In the genomic region with DNA sequence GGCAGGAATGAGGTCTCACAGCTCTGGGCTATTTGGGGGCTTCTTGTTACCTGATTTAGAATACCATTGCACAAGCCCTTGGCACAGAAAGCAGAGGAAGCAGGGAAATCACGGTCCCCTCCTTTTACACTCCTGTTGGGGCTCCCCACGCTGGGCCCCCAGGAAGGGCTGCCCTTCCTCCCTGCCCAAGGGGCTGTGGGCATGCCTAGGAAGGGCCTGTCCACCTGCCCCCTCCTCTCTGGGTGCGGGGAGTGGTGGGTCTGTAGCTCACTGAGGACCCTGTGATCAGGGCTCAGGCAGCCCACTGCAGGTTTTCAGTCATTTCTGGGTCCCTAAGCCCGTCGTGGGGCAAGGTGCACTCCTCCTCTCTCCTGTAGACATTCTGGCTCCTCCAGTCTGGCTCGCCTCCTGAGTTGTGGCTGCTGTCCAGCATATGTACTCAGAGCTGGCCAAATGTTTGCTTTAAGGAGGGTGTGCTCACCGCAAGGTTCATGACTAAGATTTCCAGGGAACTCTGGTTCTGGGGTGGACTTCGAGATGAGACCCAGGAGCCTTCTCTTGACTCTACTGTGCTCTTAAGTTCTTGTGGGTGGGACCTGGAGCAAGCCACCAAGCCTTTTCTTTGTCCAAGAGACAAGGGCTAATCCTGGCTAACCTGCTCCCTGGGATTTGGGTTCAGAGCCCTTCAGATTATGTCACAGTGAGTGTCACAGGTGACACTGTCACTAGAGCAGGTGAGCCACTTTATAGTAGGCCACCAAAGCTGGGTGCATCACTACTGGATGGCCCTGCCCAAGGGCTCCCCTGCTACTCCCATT, we compare ENCODE assay signal across 8 cellular contexts. TPM values are rescaled to one million over a fixed set of nuclear protein-coding genes. Genes with fewer than 3 reads are reported as not detected.
A peak's percentile ranks its signal among the peaks of the same experiment; 100 is the strongest.
DNase-seq lines count a peak whose midpoint lies in the region; ATAC-seq and TF ChIP-seq lines count a peak whose summit lies in the region.

No MANE protein-coding gene starts in this region.

- no peak overlapping the region for H3K4me3 Mint-ChIP-seq in memory B cell

- no peak overlapping the region for H4K91ac ChIP-seq in IMR-90 (ENCODE audit: insufficient read depth, low read depth, low read length)

- no peak for TF ChIP-seq CTCF in IMR-90 (conservative IDR thresholded peaks at IDR 0.05; ENCODE audit: low read depth, low read length)

- H2AFZ ChIP-seq in IMR-90 (replicated peaks; ENCODE audit: low read length, poor library complexity), result no peak overlapping the region

- H3K23ac ChIP-seq in IMR-90 (ENCODE audit: low read depth, low read length), result no peak overlapping the region

- no peak overlapping the region for H3K27ac ChIP-seq in IMR-90 (ENCODE audit: insufficient read depth, low read length)

- no peak overlapping the region for H3K14ac ChIP-seq in IMR-90 (replicated peaks; ENCODE audit: low read depth, low read length)

- no peak overlapping the region for H2AK5ac ChIP-seq in IMR-90 (ENCODE audit: low read depth, low read length)

- no peak for TF ChIP-seq POLR2A in IMR-90 (IDR thresholded peaks at IDR 0.05; ENCODE audit: low read depth, low read length)

- no peak overlapping the region for H2BK5ac ChIP-seq in IMR-90 (ENCODE audit: low read depth, low read length, poor library complexity, severe bottlenecking)

- H3K9ac ChIP-seq in IMR-90 (ENCODE audit: low read depth, low read length), result no peak overlapping the region

- no peak for TF ChIP-seq RAD21 in IMR-90 (IDR thresholded peaks at IDR 0.05; ENCODE audit: low read length)

- in situ Hi-C loops in IMR-90 (cut with MboI; ENCODE audit: low sequenced_read_pairs), result no loop called here

- H3K27me3 ChIP-seq in IMR-90 (ENCODE audit: control insufficient read depth, insufficient read depth, low read length), result no peaks in the 10 kb centered on the region

- no peak overlapping the region for H2AK9ac ChIP-seq in IMR-90 (replicated peaks; ENCODE audit: low read depth, low read length, poor library complexity)

- no TSS peak for BruUV-seq in IMR-90 (replicated peaks; lab: Mats Ljungman, UMichigan)

- peaks cover 13% of the 10 kb centered on the region for H3K36me3 Mint-ChIP-seq in memory B cell

- ATAC-seq in IMR-90 (ENCODE audit: low read depth) (peak; percentile 78), memory B cell (ENCODE audit: low read depth) (no peak), GM21390 (IDR thresholded peaks at IDR 0.05; ENCODE audit: unreplicated experiment) (no peak)

- H3K9me1 ChIP-seq in IMR-90 (ENCODE audit: insufficient read depth, low read length), result peaks cover 21% of the 10 kb centered on the region

- CTCF ChIA-PET in IMR-90 (lab: Yijun Ruan, JAX), result interaction anchor here (0.6 kb wide), 1 partner anchor 62 kb away, joined by 3 read pairs; no protein-coding TSS in a partner anchor

- no peaks in the 10 kb centered on the region for H3K9me3 Mint-ChIP-seq in memory B cell

- POLR2A ChIA-PET in IMR-90 (lab: Charles Lee; ENCODE audit: unreplicated experiment), result no interaction called here

- H3K56ac ChIP-seq in IMR-90 (ENCODE audit: extremely low read depth, insufficient read depth, low read length), result no peak overlapping the region

- H3K27ac Mint-ChIP-seq in memory B cell, result peak overlapping the region; percentile 50

- WGBS in IMR-90 (ENCODE audit: extremely low coverage in 2 of 2, insufficient read length in 1 of 2), 2 experiments, result no CpG with 5 or more reads among the region's 8 CpGs

- H3K79me1 ChIP-seq in IMR-90 (ENCODE audit: low read depth in 1 of 2, low read length in 2 of 2), result peaks cover 34 to 74% of the 10 kb centered on the region in 2 experiments

- H4K20me1 ChIP-seq in IMR-90 (ENCODE audit: insufficient read depth, low read length), result peaks cover 42% of the 10 kb centered on the region

- dilution Hi-C loops in IMR-90 (cut with HindIII; ENCODE audit: low sequenced_read_pairs, unreplicated experiment), result no loop called here

- H2BK20ac ChIP-seq in IMR-90 (ENCODE audit: low read depth, low read length), result no peak overlapping the region

- peak overlapping the region; percentile 40; the same call in 1 of the 2 replicates for H3K4me2 ChIP-seq in IMR-90 (ENCODE audit: low read depth, low read length)

- peaks cover 30% of the 10 kb centered on the region for H3K4me1 ChIP-seq in IMR-90 (ENCODE audit: control insufficient read depth, insufficient read depth, low read length)

- no peaks in the 10 kb centered on the region for H3K9me3 ChIP-seq in IMR-90 (ENCODE audit: control insufficient read depth, insufficient read depth, low read length)

- intact Hi-C loops in IMR-90 (cut with micrococcal nuclease), result loop anchor here (5.0 kb wide), 1 partner anchor 43 kb away; no protein-coding TSS in a partner anchor

- peak overlapping the region; percentile 5; the same call in 1 of the 2 replicates for H2BK120ac ChIP-seq in IMR-90 (ENCODE audit: low read depth, low read length)

- no peak overlapping the region for H3K4me3 ChIP-seq in IMR-90 (ENCODE audit: insufficient read depth, low read depth, low read length)

- DNase-seq in A172 (ENCODE audit: low spot score) (peak; percentile 91), IMR-90 (peak; percentile 93), cerebellar nuclear complex (lab: John Stamatoyannopoulos, UW) (peak; percentile 30 to 76), memory B cell (ENCODE audit: low spot score in 2 of 2) (no peak), NCI-H146 treated with DMSO at 0.1 percent for 48 hours (lab: John Stamatoyannopoulos, UW; ENCODE audit: unreplicated experiment) (no peak), NCI-H345 (lab: John Stamatoyannopoulos, UW) (no peak)
- no peak for DNase-seq in activated CD4-positive, CD25-positive, alpha-beta regulatory T cell treated with anti-CD3 and anti-CD28 coated beads, Interleukin-2, amount 50 U/mL, for 72 hours

- H2BK15ac ChIP-seq in IMR-90 (ENCODE audit: low read depth, low read length), result no peak overlapping the region

- no peak overlapping the region for H4K8ac ChIP-seq in IMR-90 (ENCODE audit: low read depth in 2 of 2, low read length in 2 of 2)

- H3K27me3 Mint-ChIP-seq in memory B cell, result no peaks in the 10 kb centered on the region

- H3K36me3 ChIP-seq in IMR-90 (ENCODE audit: control insufficient read depth, insufficient read depth, low read length), result peaks cover 5% of the 10 kb centered on the region

- H3K4me1 Mint-ChIP-seq in memory B cell, result peaks cover 28% of the 10 kb centered on the region

- no peak overlapping the region for H3K18ac ChIP-seq in IMR-90 (ENCODE audit: low read depth, low read length)

- H3K4ac ChIP-seq in IMR-90 (ENCODE audit: low read depth, low read length), result 0 out of 2 replicates have a peak overlapping the region, but pooled peaks have one; percentile 33

- H4K5ac ChIP-seq in IMR-90 (ENCODE audit: low read depth, low read length), result no peak overlapping the region

TF ChIP-seq in IMR-90, 13 proteins besides CTCF, POLR2A, EP300 and RAD21:
- no peak for TF ChIP-seq RCOR1 (IDR thresholded peaks at IDR 0.05; ENCODE audit: insufficient replicate concordance, low read length)
- TF ChIP-seq FOS (IDR thresholded peaks at IDR 0.05; ENCODE audit: low read depth, low read length), result no peak
- TF ChIP-seq, protein P1, sequence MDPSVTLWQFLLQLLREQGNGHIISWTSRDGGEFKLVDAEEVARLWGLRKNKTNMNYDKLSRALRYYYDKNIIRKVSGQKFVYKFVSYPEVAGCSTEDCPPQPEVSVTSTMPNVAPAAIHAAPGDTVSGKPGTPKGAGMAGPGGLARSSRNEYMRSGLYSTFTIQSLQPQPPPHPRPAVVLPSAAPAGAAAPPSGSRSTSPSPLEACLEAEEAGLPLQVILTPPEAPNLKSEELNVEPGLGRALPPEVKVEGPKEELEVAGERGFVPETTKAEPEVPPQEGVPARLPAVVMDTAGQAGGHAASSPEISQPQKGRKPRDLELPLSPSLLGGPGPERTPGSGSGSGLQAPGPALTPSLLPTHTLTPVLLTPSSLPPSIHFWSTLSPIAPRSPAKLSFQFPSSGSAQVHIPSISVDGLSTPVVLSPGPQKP (IDR thresholded peaks at IDR 0.05; ENCODE audit: borderline replicate concordance, low read depth, low read length), result no peak
- TF ChIP-seq BHLHE40 (IDR thresholded peaks at IDR 0.05; ENCODE audit: low read depth, low read length), result no peak
- TF ChIP-seq CHD1 (IDR thresholded peaks at IDR 0.05; ENCODE audit: low read depth, low read length), result no peak
- TF ChIP-seq MXI1 (IDR thresholded peaks at IDR 0.05; ENCODE audit: borderline replicate concordance, low read depth, low read length), result peak; percentile 55; the same call in 1 of the 2 replicates
- TF ChIP-seq SMC3 (IDR thresholded peaks at IDR 0.05; ENCODE audit: low read depth, low read length), result no peak
- TF ChIP-seq MAFK (IDR thresholded peaks at IDR 0.05; ENCODE audit: low read depth, low read length), result no peak
- peak; percentile 21; the same call in 1 of the 2 replicates for TF ChIP-seq MAZ (IDR thresholded peaks at IDR 0.05; ENCODE audit: borderline replicate concordance, low read depth, low read length)
- 0 out of 2 replicates have a peak, but pooled peaks have one; percentile 21 for TF ChIP-seq CEBPB (IDR thresholded peaks at IDR 0.05; ENCODE audit: low read depth, low read length)
- TF ChIP-seq, protein P2, sequence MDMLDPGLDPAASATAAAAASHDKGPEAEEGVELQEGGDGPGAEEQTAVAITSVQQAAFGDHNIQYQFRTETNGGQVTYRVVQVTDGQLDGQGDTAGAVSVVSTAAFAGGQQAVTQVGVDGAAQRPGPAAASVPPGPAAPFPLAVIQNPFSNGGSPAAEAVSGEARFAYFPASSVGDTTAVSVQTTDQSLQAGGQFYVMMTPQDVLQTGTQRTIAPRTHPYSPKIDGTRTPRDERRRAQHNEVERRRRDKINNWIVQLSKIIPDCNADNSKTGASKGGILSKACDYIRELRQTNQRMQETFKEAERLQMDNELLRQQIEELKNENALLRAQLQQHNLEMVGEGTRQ (IDR thresholded peaks at IDR 0.05; ENCODE audit: low read depth, low read length), result no peak
- TF ChIP-seq RFX5 (IDR thresholded peaks at IDR 0.05; ENCODE audit: low read depth, low read length), result no peak
- TF ChIP-seq NFE2L2 (IDR thresholded peaks at IDR 0.05; ENCODE audit: low read depth, low read length), result peak; percentile 24; the same call in 1 of the 2 replicates

RNA-seq across cellular contexts. Expression of a gene that starts 56.0 kb away (rescaled TPM):
- not detected in 2 replicates for total RNA-seq in A172 (2014; rRNA removed; shearing (Covaris generic))
- not detected in 2 replicates for total RNA-seq in IMR-90 (2012; rRNA removed)
- not detected in 2 replicates for polyA plus RNA-seq in IMR-90 (2012; rRNA removed)
- polyA plus RNA-seq in IMR-90 (2012; cell fraction: cytosol; rRNA removed), result 0.03 TPM in 1 of 2 replicates, not detected in the other
- not detected in 2 replicates for polyA plus RNA-seq in IMR-90 (2012; cell fraction: nucleus; rRNA removed; ENCODE audit: low replicate concordance)

Comparison
In these comparisons a context has a peak if more than half of its experiments do, and no peak if none do; other contexts are left out.
1. DNase-seq: peak in A172 (single experiment), IMR-90 (single experiment) and cerebellar nuclear complex (2 of 2); none in memory B cell (0 of 2), NCI-H146 treated with DMSO at 0.1 percent for 48 hours (single experiment), NCI-H345 (single experiment) and activated CD4-positive, CD25-positive, alpha-beta regulatory T cell treated with anti-CD3 and anti-CD28 coated beads, Interleukin-2, amount 50 U/mL, for 72 hours (single experiment).